Comparison of ENCODE assay signal across 12 cellular contexts in the genomic region with DNA sequence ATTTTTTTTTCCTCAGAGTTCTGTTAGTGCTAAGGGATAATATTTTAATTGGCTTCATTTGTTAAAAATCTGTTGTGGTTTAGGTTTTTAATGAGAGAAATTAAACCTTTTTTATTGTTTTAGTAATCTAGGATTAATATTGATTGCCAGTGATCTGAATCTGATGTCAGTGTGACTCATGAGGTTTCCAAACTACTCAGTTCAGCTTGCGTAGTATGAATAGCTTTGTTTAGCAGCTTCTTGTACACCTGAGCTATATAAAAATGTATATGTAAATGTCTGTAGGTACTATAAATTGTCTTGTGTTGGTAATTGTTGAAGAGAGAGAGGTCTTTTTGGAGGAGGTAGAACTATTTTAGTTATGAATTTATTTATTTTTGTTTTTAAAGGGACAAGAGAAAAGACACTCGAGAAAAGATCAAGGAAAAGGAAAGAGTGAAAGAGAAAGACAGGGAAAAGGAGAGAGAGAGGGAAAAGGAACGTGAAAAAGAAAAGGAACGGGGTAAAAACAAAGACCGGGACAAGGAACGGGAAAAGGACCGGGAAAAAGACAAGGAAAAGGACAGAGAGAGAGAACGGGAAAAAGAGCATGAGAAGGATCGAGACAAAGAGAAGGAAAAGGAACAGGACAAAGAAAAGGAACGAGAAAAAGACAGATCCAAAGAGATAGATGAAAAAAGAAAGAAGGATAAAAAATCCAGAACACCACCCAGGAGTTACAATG. TPM values are rescaled to one million over a fixed set of nuclear protein-coding genes. Genes with fewer than 3 reads are reported as not detected.
DNase-seq lines count a peak whose midpoint lies in the region; ATAC-seq and TF ChIP-seq lines count a peak whose summit lies in the region.
"Had no signal": no experiment of that assay in that cellular context is flagged by ENCODE, and none has a peak within 500 bp of the region (broad histone marks: within the 10 kb centered on the region; RNA-seq: fewer than 3 reads in every experiment).

No MANE protein-coding gene starts in this region.

- in situ Hi-C loops in mammary epithelial cell (cut with MboI; ENCODE audit: low sequenced_read_pairs in 2 of 2), result no loop called here

- H3K9me3 ChIP-seq in PC-3 (ENCODE audit: low read length), result no peaks in the 10 kb centered on the region
- no peaks in the 10 kb centered on the region for H3K9me3 ChIP-seq in mammary epithelial cell (replicated peaks; ENCODE audit: insufficient read depth, low read length)
- H3K9me3 ChIP-seq: upper lobe of right lung had no signal

- no peaks in the 10 kb centered on the region for H3K9me2 ChIP-seq in PC-3 (replicated peaks; ENCODE audit: low read length)

- TF ChIP-seq CTCF in PC-3 (conservative IDR thresholded peaks at IDR 0.05; ENCODE audit: low read depth, low read length), result no peak
- TF ChIP-seq CTCF in mammary epithelial cell (conservative IDR thresholded peaks at IDR 0.05 in 1 of 2, IDR thresholded peaks at IDR 0.05 in 1 of 2; ENCODE audit: extremely low read depth in 1 of 2, insufficient read depth in 1 of 2, low read depth in 1 of 2, low read length in 2 of 2), result no peak

- H3K36me3 ChIP-seq in PC-3 (ENCODE audit: low read depth, low read length), result peaks cover 6% of the 10 kb centered on the region; the same call in 1 of the 2 replicates
- H3K36me3 ChIP-seq in mammary epithelial cell (ENCODE audit: insufficient read depth, low read length), result peaks cover 49% of the 10 kb centered on the region

- CTCF ChIA-PET in activated naive CD4-positive, alpha-beta T cell treated with anti-CD3 and anti-CD28 coated beads, Interleukin-2, amount 10 ng/mL, durations not matched to agents 7 days and 5 days (lab: Charles Lee), result interaction anchor here (1.3 kb wide), 1 partner anchor 10 kb away, joined by 13 read pairs; no protein-coding TSS in a partner anchor
- CTCF ChIA-PET in PC-3 (lab: Charles Lee), result no interaction called here
- CTCF ChIA-PET in mammary epithelial cell (lab: Charles Lee; ENCODE audit: low non-redundant PET), result no interaction called here

- peaks cover 48% of the 10 kb centered on the region for H3K36me3 Mint-ChIP-seq in activated naive CD4-positive, alpha-beta T cell treated with anti-CD3 and anti-CD28 coated beads, Interleukin-2, amount 10 ng/mL, durations not matched to agents 7 days and 5 days
- peaks cover 99% of the 10 kb centered on the region for H3K36me3 Mint-ChIP-seq in stimulated activated effector memory CD8-positive, alpha-beta T cell treated with anti-CD3 and anti-CD28 coated beads, Interleukin-12 subunit alpha, Interleukin-12 subunit beta, amount 100 ng/mL, for 72 hours

- H3K27me3 ChIP-seq in PC-3 (ENCODE audit: low read length) (no peaks in the 10 kb centered on the region), mammary epithelial cell (ENCODE audit: insufficient read depth, low read length) (no peaks in the 10 kb centered on the region)
- H3K27me3 ChIP-seq: upper lobe of right lung had no signal

- H2AFZ ChIP-seq in PC-3 (ENCODE audit: low read length) (no peak overlapping the region), mammary epithelial cell (ENCODE audit: low read depth, low read length) (no peak overlapping the region)

- H3K27me3 Mint-ChIP-seq in activated naive CD4-positive, alpha-beta T cell treated with anti-CD3 and anti-CD28 coated beads, Interleukin-2, amount 10 ng/mL, durations not matched to agents 7 days and 5 days, result no peaks in the 10 kb centered on the region

- H3K4me1 ChIP-seq in PC-3 (ENCODE audit: insufficient read depth, low read length) (peaks cover 4% of the 10 kb centered on the region; the same call in 1 of the 2 replicates), mammary epithelial cell (ENCODE audit: insufficient read depth, low read length) (no peaks in the 10 kb centered on the region)
- H3K4me1 ChIP-seq: upper lobe of right lung had no signal

- H3F3A ChIP-seq in PC-3 (ENCODE audit: low read length, unreplicated experiment), result no peaks in the 10 kb centered on the region

- H3K79me2 ChIP-seq in PC-3 (ENCODE audit: low read length) (no peaks in the 10 kb centered on the region), mammary epithelial cell (ENCODE audit: insufficient read depth, low read length) (peaks cover 36% of the 10 kb centered on the region)

- DNase-seq in activated naive CD4-positive, alpha-beta T cell treated with anti-CD3 and anti-CD28 coated beads, Interleukin-2, amount 10 ng/mL, durations not matched to agents 7 days and 5 days, result no peak
- no peak for DNase-seq in activated naive CD4-positive, alpha-beta T cell treated with Interleukin-2 at 50 U/mL for 16 hours
- DNase-seq in PC-3 (no peak), mammary epithelial cell (no peak), NCI-H526 (lab: John Stamatoyannopoulos, UW) (no peak), NCI-H524 treated with DMSO at 0.1 percent for 48 hours (lab: John Stamatoyannopoulos, UW) (no peak)
- no peak for DNase-seq in stimulated activated effector memory CD8-positive, alpha-beta T cell treated with anti-CD3 and anti-CD28 coated beads, Interleukin-12 subunit alpha, Interleukin-12 subunit beta, amount 100 ng/mL, for 72 hours (ENCODE audit: low spot score in 2 of 2)
- DNase-seq: DND-41, glutamatergic neuron, SHP77 treated with DMSO at 0.1 percent for 48 hours, upper lobe of right lung had no signal

- H3K4me3 ChIP-seq in PC-3 (ENCODE audit: low read length) (no peak overlapping the region), mammary epithelial cell (replicated peaks in 1 of 3; ENCODE audit: insufficient read depth in 1 of 3, low read depth in 2 of 3, low read length in 3 of 3) (no peak overlapping the region)
- H3K4me3 ChIP-seq: upper lobe of right lung had no signal

- no peaks in the 10 kb centered on the region for H4K20me1 ChIP-seq in PC-3 (ENCODE audit: low read length)
- no peaks in the 10 kb centered on the region for H4K20me1 ChIP-seq in mammary epithelial cell (ENCODE audit: insufficient read depth, low read length)

- no peak for ATAC-seq in PC-3
- peak; percentile 58 for ATAC-seq in stimulated activated effector memory CD8-positive, alpha-beta T cell treated with anti-CD3 and anti-CD28 coated beads, Interleukin-12 subunit alpha, Interleukin-12 subunit beta, amount 100 ng/mL, for 72 hours
- ATAC-seq in HG02642 (IDR thresholded peaks at IDR 0.05; ENCODE audit: poor library complexity, unreplicated experiment), result no peak

- no peaks in the 10 kb centered on the region for H3K9me3 Mint-ChIP-seq in activated naive CD4-positive, alpha-beta T cell treated with anti-CD3 and anti-CD28 coated beads, Interleukin-2, amount 10 ng/mL, durations not matched to agents 7 days and 5 days
- no peaks in the 10 kb centered on the region for H3K9me3 Mint-ChIP-seq in stimulated activated effector memory CD8-positive, alpha-beta T cell treated with anti-CD3 and anti-CD28 coated beads, Interleukin-12 subunit alpha, Interleukin-12 subunit beta, amount 100 ng/mL, for 72 hours

- 91% methylated on average over 10 of the region's 10 CpGs for WGBS in mammary epithelial cell (ENCODE audit: low coverage, missing lambda C conversion rate)

- POLR2A ChIA-PET in PC-3 (lab: Charles Lee; ENCODE audit: unreplicated experiment), result no interaction called here

- peak overlapping the region; percentile 49 for H3K27ac Mint-ChIP-seq in activated naive CD4-positive, alpha-beta T cell treated with anti-CD3 and anti-CD28 coated beads, Interleukin-2, amount 10 ng/mL, durations not matched to agents 7 days and 5 days
- H3K27ac Mint-ChIP-seq in stimulated activated effector memory CD8-positive, alpha-beta T cell treated with anti-CD3 and anti-CD28 coated beads, Interleukin-12 subunit alpha, Interleukin-12 subunit beta, amount 100 ng/mL, for 72 hours, result peak overlapping the region; percentile 20

- dilution Hi-C loops in mammary epithelial cell (cut with HindIII; ENCODE audit: low sequenced_read_pairs), result no loop called here

- H3K9ac ChIP-seq in PC-3 (ENCODE audit: low read length) (no peak overlapping the region), mammary epithelial cell (ENCODE audit: insufficient read depth, low read length) (no peak overlapping the region)

- H3K4me2 ChIP-seq in PC-3 (ENCODE audit: low read length) (no peak overlapping the region), mammary epithelial cell (ENCODE audit: insufficient read depth, low read depth, low read length) (no peak overlapping the region)

- intact Hi-C loops in PC-3 (cut with micrococcal nuclease) (no loop called here), mammary epithelial cell (cut with micrococcal nuclease) (loop anchor here (5.0 to 10.0 kb wide), 2 partner anchors 426 to 587 kb away; no protein-coding TSS in a partner anchor)

- peaks cover 40% of the 10 kb centered on the region for H3K4me1 Mint-ChIP-seq in activated naive CD4-positive, alpha-beta T cell treated with anti-CD3 and anti-CD28 coated beads, Interleukin-2, amount 10 ng/mL, durations not matched to agents 7 days and 5 days
- peaks cover 21% of the 10 kb centered on the region for H3K4me1 Mint-ChIP-seq in stimulated activated effector memory CD8-positive, alpha-beta T cell treated with anti-CD3 and anti-CD28 coated beads, Interleukin-12 subunit alpha, Interleukin-12 subunit beta, amount 100 ng/mL, for 72 hours

- H3K4me3 Mint-ChIP-seq in activated naive CD4-positive, alpha-beta T cell treated with anti-CD3 and anti-CD28 coated beads, Interleukin-2, amount 10 ng/mL, durations not matched to agents 7 days and 5 days, result no peak overlapping the region
- no peak overlapping the region for H3K4me3 Mint-ChIP-seq in stimulated activated effector memory CD8-positive, alpha-beta T cell treated with anti-CD3 and anti-CD28 coated beads, Interleukin-12 subunit alpha, Interleukin-12 subunit beta, amount 100 ng/mL, for 72 hours

- BruUV-seq in PC-3 (replicated peaks; lab: Mats Ljungman, UMichigan), result TSS peak; percentile 43
- TSS peak; percentile 66 for BruUV-seq in mammary epithelial cell (replicated peaks; lab: Mats Ljungman, UMichigan)

- no peak overlapping the region for H3K27ac ChIP-seq in PC-3 (ENCODE audit: low read length)
- no peak overlapping the region for H3K27ac ChIP-seq in mammary epithelial cell (ENCODE audit: insufficient read depth, low read depth, low read length)
- H3K27ac ChIP-seq: upper lobe of right lung had no signal

RNA-seq across cellular contexts. Expression of a gene that starts 26.3 kb away (rescaled TPM):
- total RNA-seq in PC-3 (2014; rRNA removed) (34.8 and 43.1 TPM in 2 replicates), mammary epithelial cell (10 to 100 TPM; 62.2 to 71.5 TPM)
- polyA plus RNA-seq in mammary epithelial cell, result 14.8 TPM
- polyA minus RNA-seq in mammary epithelial cell, result 49.9 TPM
